21 cellular contexts compared by ENCODE assay signal in genomic region chr1:63638471-63638870, GRCh38. TPM values are rescaled to one million over a fixed set of nuclear protein-coding genes. Genes with fewer than 3 reads are reported as not detected.
DNase-seq lines count a peak whose midpoint lies in the region; ATAC-seq and TF ChIP-seq lines count a peak whose summit lies in the region.
"Had no signal": no experiment of that assay in that cellular context is flagged by ENCODE, and none has a peak within 500 bp of the region (broad histone marks: within the 10 kb centered on the region; RNA-seq: fewer than 3 reads in every experiment).

No MANE protein-coding gene starts in this region.

- H3K9me3 ChIP-seq in psoas muscle = no peaks in the 10 kb centered on the region

- H3K4me3 ChIP-seq in psoas muscle = no peak overlapping the region

- H3K4me1 ChIP-seq in psoas muscle = peaks cover 29% of the 10 kb centered on the region

- peaks cover 0 to 87% of the 10 kb centered on the region in 2 donors for H3K36me3 ChIP-seq in psoas muscle (ENCODE audit: insufficient read depth in 1 of 2, low read depth in 1 of 2)

- intact Hi-C loops in psoas muscle (cut with DNase I) = no loop called here

- in situ Hi-C loops in SK-MEL-5 (cut with HindIII; ENCODE audit: low pct_unique_long_range_greater_than_20kb, low sequenced_read_pairs) = no loop called here

- ATAC-seq in psoas muscle (no peak), HG03520 (IDR thresholded peaks at IDR 0.05; ENCODE audit: unreplicated experiment) (no peak), HG03039 (IDR thresholded peaks at IDR 0.05; ENCODE audit: unreplicated experiment) (no peak)

- H3K27me3 ChIP-seq in psoas muscle (ENCODE audit: insufficient read depth in 3 of 3, low read length in 2 of 3) = no peaks in the 10 kb centered on the region

- H3K27ac ChIP-seq in psoas muscle = peak overlapping the region; percentile 50

- DNase-seq in COLO829 (ENCODE audit: low spot score) (peak; percentile 6), SK-MEL-5 (ENCODE audit: low read depth, low spot score) (peak; percentile 98), islet precursor cell (peak; percentile 29), psoas muscle (no peak), NCI-H2029 (lab: John Stamatoyannopoulos, UW) (no peak)
- DNase-seq: DMS153, H7, IMR-90, KG1, MM.1S, NCI-H1048, NCI-H1417, NCI-H1694, NCI-H2081, NCI-H2171, NCI-H226, NCI-H510A, NCI-H69, SIG-M5 had no signal

- TF ChIP-seq CTCF in psoas muscle (IDR thresholded peaks at IDR 0.05) = no peak

- WGBS in psoas muscle, 3 donors = 63 to 83% (median 78%) methylated on average over 8 of the region's 8 CpGs

RNA-seq across cellular contexts. Expression of gene PGM1, which starts 45.3 kb away (rescaled TPM):
- 79.5 and 79.8 TPM in 2 replicates for total RNA-seq in SK-MEL-5 (2014; rRNA removed; shearing (Covaris generic))
- polyA plus RNA-seq in SK-MEL-5 (2015; cell fraction: cytosol; rRNA removed) = 64.9 and 71.8 TPM in 2 replicates
- polyA plus RNA-seq in SK-MEL-5 (2015; cell fraction: nucleus; rRNA removed) = 20.0 and 22.5 TPM in 2 replicates
- total RNA-seq in psoas muscle = 100 to 1,000 TPM; 327 to 543 (median 456) TPM
- 100 to 1,000 TPM in 2 of 3 donors, 10 to 100 TPM in 1; 59.6 to 364 (median 305) TPM for polyA plus RNA-seq in psoas muscle

Comparison
In these comparisons a context has a peak if more than half of its experiments do, and no peak if none do; other contexts are left out.
1. DNase-seq: peak in COLO829 (single experiment), SK-MEL-5 (single experiment) and islet precursor cell (single experiment); none in psoas muscle (0 of 2) and NCI-H2029 (single experiment).